ENCODE assay signal across 14 cellular contexts in genomic region chr12:57934804-57935203, GRCh38. TPM values are rescaled to one million over a fixed set of nuclear protein-coding genes. Genes with fewer than 3 reads are reported as not detected.
DNase-seq lines count a peak whose midpoint lies in the region; ATAC-seq and TF ChIP-seq lines count a peak whose summit lies in the region.
"Had no signal": no experiment of that assay in that cellular context is flagged by ENCODE, and none has a peak within 500 bp of the region (broad histone marks: within the 10 kb centered on the region; RNA-seq: fewer than 3 reads in every experiment).

No MANE protein-coding gene starts in this region.

- H3K27me3 ChIP-seq in hepatocyte, result no peaks in the 10 kb centered on the region
- H3K27me3 ChIP-seq in colonic mucosa, result no peaks in the 10 kb centered on the region
- H3K27me3 ChIP-seq: adrenal gland had no signal

- H3K4me1 ChIP-seq in hepatocyte (ENCODE audit: insufficient read depth), result no peaks in the 10 kb centered on the region
- H3K4me1 ChIP-seq in colonic mucosa, result no peaks in the 10 kb centered on the region

- H3K79me2 ChIP-seq in hepatocyte, result no peaks in the 10 kb centered on the region

- H3K4me3 ChIP-seq in hepatocyte, result no peak overlapping the region
- no peak overlapping the region for H3K4me3 ChIP-seq in colonic mucosa

- H4K20me1 ChIP-seq in hepatocyte (ENCODE audit: insufficient read depth, poor library complexity, severe bottlenecking), result no peaks in the 10 kb centered on the region

- H3K36me3 ChIP-seq in hepatocyte (replicated peaks; ENCODE audit: insufficient read depth, low read depth) (no peaks in the 10 kb centered on the region), colonic mucosa (no peaks in the 10 kb centered on the region)
- H3K36me3 ChIP-seq: adrenal gland, WERI-Rb-1 had no signal

- H3K27ac ChIP-seq in hepatocyte (no peak overlapping the region), colonic mucosa (no peak overlapping the region)
- H3K27ac ChIP-seq: WERI-Rb-1 had no signal

- no peaks in the 10 kb centered on the region for H3K9me2 ChIP-seq in hepatocyte (replicated peaks; ENCODE audit: insufficient read depth)

- peaks cover 4% of the 10 kb centered on the region for H3K36me3 Mint-ChIP-seq in stimulated activated naive CD8-positive, alpha-beta T cell treated with anti-CD3 and anti-CD28 coated beads, Interleukin-15, Interleukin-2, amounts not matched to agents 100 ng/mL and 50 ng/mL, for 24 hours (ENCODE audit: low read depth)

- TF ChIP-seq CTCF in hepatocyte (IDR thresholded peaks at IDR 0.05; ENCODE audit: poor library complexity), result no peak
- TF ChIP-seq CTCF in colonic mucosa (IDR thresholded peaks at IDR 0.05), result no peak

- peaks cover 30% of the 10 kb centered on the region for H3K4me1 Mint-ChIP-seq in stimulated activated naive CD8-positive, alpha-beta T cell treated with anti-CD3 and anti-CD28 coated beads, Interleukin-15, Interleukin-2, amounts not matched to agents 100 ng/mL and 50 ng/mL, for 24 hours (ENCODE audit: low read depth)

- H3K27me3 Mint-ChIP-seq in stimulated activated naive CD8-positive, alpha-beta T cell treated with anti-CD3 and anti-CD28 coated beads, Interleukin-15, Interleukin-2, amounts not matched to agents 100 ng/mL and 50 ng/mL, for 24 hours, result no peaks in the 10 kb centered on the region

- no peak overlapping the region for H2AFZ ChIP-seq in hepatocyte

- H3K4me3 Mint-ChIP-seq in stimulated activated naive CD8-positive, alpha-beta T cell treated with anti-CD3 and anti-CD28 coated beads, Interleukin-15, Interleukin-2, amounts not matched to agents 100 ng/mL and 50 ng/mL, for 24 hours, result peak overlapping the region; percentile 98

- peak overlapping the region; percentile 78 for H3K4me2 ChIP-seq in hepatocyte

- intact Hi-C loops in colonic mucosa (cut with DNase I), result no loop called here

- H3K9ac ChIP-seq in colonic mucosa (ENCODE audit: low read depth in 2 of 2, low read length in 2 of 2), result no peak overlapping the region

- no peak for DNase-seq in stimulated activated naive CD8-positive, alpha-beta T cell treated with anti-CD3 and anti-CD28 coated beads, Interleukin-15, Interleukin-2, amounts not matched to agents 100 U/mL and 50 U/mL, for 24 hours
- DNase-seq in SIG-M5 treated with dmso at 0.1 percent for 504 hours (lab: John Stamatoyannopoulos, UW; ENCODE audit: unreplicated experiment) (peak; percentile 76), hepatocyte (ENCODE audit: low spot score) (no peak), colonic mucosa (no peak), NCI-H510A (lab: John Stamatoyannopoulos, UW) (no peak), NCI-H2081 treated with DMSO at 0.1 percent for 48 hours (lab: John Stamatoyannopoulos, UW) (no peak)
- DNase-seq: adrenal gland; effector memory CD4-positive, alpha-beta T cell; hypothalamus; midbrain; NCI-H1048; WERI-Rb-1 had no signal

- H3K9me3 ChIP-seq in hepatocyte (ENCODE audit: low read depth) (no peaks in the 10 kb centered on the region), colonic mucosa (no peaks in the 10 kb centered on the region)
- H3K9me3 ChIP-seq: adrenal gland had no signal

- 84% methylated on average over 4 of the region's 4 CpGs for WGBS in hepatocyte (ENCODE audit: low lambda C conversion rate, missing lambda C conversion rate)

- H3K9me3 Mint-ChIP-seq in stimulated activated naive CD8-positive, alpha-beta T cell treated with anti-CD3 and anti-CD28 coated beads, Interleukin-15, Interleukin-2, amounts not matched to agents 100 ng/mL and 50 ng/mL, for 24 hours, result no peaks in the 10 kb centered on the region

- H3K27ac Mint-ChIP-seq in stimulated activated naive CD8-positive, alpha-beta T cell treated with anti-CD3 and anti-CD28 coated beads, Interleukin-15, Interleukin-2, amounts not matched to agents 100 ng/mL and 50 ng/mL, for 24 hours, result no peak overlapping the region

- ATAC-seq in stimulated activated naive CD8-positive, alpha-beta T cell treated with anti-CD3 and anti-CD28 coated beads, Interleukin-15, Interleukin-2, amounts not matched to agents 100 U/mL and 50 U/mL, for 24 hours, result no peak
- ATAC-seq in GM21423 (IDR thresholded peaks at IDR 0.05; ENCODE audit: unreplicated experiment), result no peak

RNA-seq across cellular contexts. Expression of gene ATP23, which starts 6.6 kb away (rescaled TPM):
- 6.8 and 13.7 TPM in 2 replicates for total RNA-seq in hepatocyte
- 6.3 and 9.1 TPM in 2 replicates for polyA plus RNA-seq in hepatocyte
- 10 to 100 TPM; 13.1 to 14.9 TPM for total RNA-seq in colonic mucosa
